Comparison of ENCODE assay signal across 27 cellular contexts in the genomic region with DNA sequence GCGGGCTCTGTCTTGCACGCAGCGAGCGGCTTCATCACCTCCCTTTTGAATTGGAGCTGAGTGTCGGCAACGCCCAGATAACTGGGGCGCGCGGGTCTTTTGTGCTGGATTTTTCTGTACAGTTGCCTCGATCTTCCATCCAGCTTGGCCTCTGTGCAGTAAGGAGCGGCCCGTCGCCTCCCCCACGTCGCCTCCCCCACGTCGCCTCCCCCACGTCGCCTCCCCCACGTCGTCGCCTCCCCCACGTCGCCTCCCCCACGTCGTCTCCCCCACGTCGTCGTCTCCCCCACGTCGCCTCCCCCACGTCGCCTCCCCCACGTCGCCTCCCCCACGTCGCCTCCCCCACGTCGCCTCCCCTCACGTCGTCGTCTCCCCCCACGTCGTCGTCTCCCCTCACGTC. TPM values are rescaled to one million over a fixed set of nuclear protein-coding genes. Genes with fewer than 3 reads are reported as not detected.
DNase-seq lines count a peak whose midpoint lies in the region; ATAC-seq, FAIRE-seq and TF ChIP-seq lines count a peak whose summit lies in the region.
"Had no signal": no experiment of that assay in that cellular context is flagged by ENCODE, and none has a peak within 500 bp of the region (broad histone marks: within the 10 kb centered on the region; RNA-seq: fewer than 3 reads in every experiment).

No MANE protein-coding gene starts in this region.

- H4K91ac ChIP-seq in neuronal stem cell (ENCODE audit: low read depth, low read length, poor library complexity): no peak overlapping the region

- H3K36me3 ChIP-seq in BLaER1: peaks cover 62% of the 10 kb centered on the region
- peaks cover 0 to 32% of the 10 kb centered on the region in 2 experiments; a peak in 2 of 3 replicates for H3K36me3 ChIP-seq in HEK293 (ENCODE audit: control insufficient read depth in 2 of 2, insufficient read depth in 1 of 2, low read length in 2 of 2)
- H3K36me3 ChIP-seq in K562 (ENCODE audit: control insufficient read depth, insufficient read depth, low read length): peaks cover 69% of the 10 kb centered on the region; the same call in 1 of the 3 replicates
- peaks cover 4 to 10% of the 10 kb centered on the region in 2 donors for H3K36me3 ChIP-seq in neuronal stem cell (replicated peaks in 1 of 2; ENCODE audit: control insufficient read depth in 2 of 2, insufficient read depth in 2 of 2, low read length in 2 of 2)

- no TSS peak for BruUV-seq in K562 (replicated peaks; lab: Mats Ljungman, UMichigan)

- ATAC-seq in K562: no peak
- ATAC-seq in HG03342 (IDR thresholded peaks at IDR 0.05; ENCODE audit: unreplicated experiment): no peak
- ATAC-seq: A549, GM23338, HCT116 had no signal

- FAIRE-seq in K562 (lab: Jason Lieb, UNC): no peak
- FAIRE-seq: A549, D721Med, GM12891, GM18507 had no signal

- H3K27me3 ChIP-seq in BLaER1 (no peaks in the 10 kb centered on the region), K562 (ENCODE audit: control insufficient read depth in 2 of 2, insufficient read depth in 2 of 2, low read length in 2 of 2) (no peaks in the 10 kb centered on the region), neuronal stem cell (ENCODE audit: control insufficient read depth in 3 of 3, insufficient read depth in 3 of 3, low read depth in 1 of 3, low read length in 3 of 3) (no peaks in the 10 kb centered on the region), dorsolateral prefrontal cortex (no peaks in the 10 kb centered on the region)
- H3K27me3 ChIP-seq: BE2C had no signal

- H2BK5ac ChIP-seq in neuronal stem cell (ENCODE audit: low read length): no peak overlapping the region

- CTCF ChIA-PET in HEK293 (lab: Yijun Ruan, JAX): no interaction called here
- CTCF ChIA-PET in K562 (lab: Yijun Ruan, JAX; ENCODE audit: low intra/inter-chr PET ratio): no interaction called here

- H2BK12ac ChIP-seq in neuronal stem cell (ENCODE audit: low read length): no peak overlapping the region

- H3K79me2 ChIP-seq in K562 (ENCODE audit: control insufficient read depth, insufficient read depth, low read length): peaks cover 78% of the 10 kb centered on the region

- H2AK5ac ChIP-seq in neuronal stem cell (ENCODE audit: low read depth, low read length): no peak overlapping the region

- 82% methylated on average over 10 of the region's 46 CpGs for WGBS in K562 (ENCODE audit: insufficient coverage, low coverage, missing lambda C conversion rate)
- WGBS in neuronal stem cell (ENCODE audit: extremely low coverage in 2 of 2, insufficient read length in 2 of 2, insufficient replicate concordance in 1 of 2), 2 donors: no CpG with 5 or more reads among the region's 46 CpGs

- no peak overlapping the region for H2BK15ac ChIP-seq in neuronal stem cell (ENCODE audit: low read length)

- peaks cover 4% of the 10 kb centered on the region for H3K9me1 ChIP-seq in K562 (ENCODE audit: control insufficient read depth, insufficient read depth, low read length)

- H3K9ac ChIP-seq in BLaER1 (peak overlapping the region; percentile 55), K562 (ENCODE audit: insufficient read depth in 1 of 2, low read depth in 2 of 2, low read length in 2 of 2) (no peak overlapping the region), neuronal stem cell (ENCODE audit: low read depth, low read length, poor library complexity) (no peak overlapping the region)

- H4K8ac ChIP-seq in neuronal stem cell (ENCODE audit: low read depth, low read length): no peak overlapping the region

- H4K20me1 ChIP-seq in BLaER1 (peaks cover 91% of the 10 kb centered on the region), K562 (replicated peaks; ENCODE audit: control insufficient read depth, insufficient read depth, low read length) (0 out of 2 replicates have a peak, but pooled peaks cover 7% of the 10 kb centered on the region)

- H3K4me1 ChIP-seq in BLaER1: peaks cover 67% of the 10 kb centered on the region
- H3K4me1 ChIP-seq in HEK293 (ENCODE audit: control insufficient read depth, insufficient read depth, low read length): no peaks in the 10 kb centered on the region
- peaks cover 0 to 69% of the 10 kb centered on the region in 2 experiments; a peak in 3 of 5 replicates for H3K4me1 ChIP-seq in K562 (replicated peaks in 1 of 2; ENCODE audit: control insufficient read depth in 2 of 2, insufficient read depth in 2 of 2, low read length in 2 of 2)
- no peaks in the 10 kb centered on the region for H3K4me1 ChIP-seq in neuronal stem cell (ENCODE audit: control insufficient read depth in 2 of 2, insufficient read depth in 1 of 2, low read depth in 1 of 2, low read length in 2 of 2)

- H3K4me2 ChIP-seq in BLaER1 (peak overlapping the region; percentile 71), K562 (ENCODE audit: insufficient read depth, low read length) (no peak overlapping the region), neuronal stem cell (ENCODE audit: insufficient read depth, low read length, poor library complexity, severe bottlenecking) (no peak overlapping the region)
- H3K4me2 ChIP-seq: A549, GM23338 had no signal

- TF ChIP-seq CTCF in HEK293 (tag by site-specific recombination; IDR thresholded peaks at IDR 0.05) (no peak), K562 (IDR thresholded peaks at IDR 0.05 in 2 of 3, conservative IDR thresholded peaks at IDR 0.05 in 1 of 3; ENCODE audit: insufficient read depth in 2 of 3, low read depth in 1 of 3, low read length in 3 of 3) (no peak), dorsolateral prefrontal cortex (IDR thresholded peaks at IDR 0.05 in 54 of 56, conservative IDR thresholded peaks at IDR 0.05 in 2 of 56; ENCODE audit: low read depth in 1 of 56, partially characterized antibody in 56 of 56) (no peak)

- peak overlapping the region; percentile 58; the same call in 1 of the 2 replicates for H3K27ac ChIP-seq in BLaER1
- no peak overlapping the region for H3K27ac ChIP-seq in HEK293 (ENCODE audit: extremely low read depth, low read depth, low read length)
- no peak overlapping the region for H3K27ac ChIP-seq in K562 (ENCODE audit: extremely low read depth, low read depth, low read length)
- H3K27ac ChIP-seq in neuronal stem cell (replicated peaks; ENCODE audit: low read length): no peak overlapping the region
- no peak overlapping the region for H3K27ac ChIP-seq in dorsolateral prefrontal cortex
- H3K27ac ChIP-seq: A549, C4-2B had no signal

- in situ Hi-C loops in K562 (cut with MboI): no loop called here

- peak overlapping the region; percentile 65 for H3K23ac ChIP-seq in neuronal stem cell (ENCODE audit: low read depth, low read length, poor library complexity)

- no peak for TF ChIP-seq EP300 in K562 (IDR thresholded peaks at IDR 0.05; ENCODE audit: low read length)

- H3K9me3 ChIP-seq in BLaER1 (no peaks in the 10 kb centered on the region), HEK293 (ENCODE audit: control insufficient read depth, insufficient read depth, low read depth, low read length) (no peaks in the 10 kb centered on the region), K562 (replicated peaks; ENCODE audit: control insufficient read depth, insufficient read depth, low read depth, low read length) (no peaks in the 10 kb centered on the region), neuronal stem cell (replicated peaks in 1 of 2; ENCODE audit: control insufficient read depth in 2 of 2, insufficient read depth in 1 of 2, low read depth in 1 of 2, low read length in 2 of 2) (peaks cover 0 to 2% of the 10 kb centered on the region in 2 donors)
- H3K9me3 ChIP-seq: A549, BE2C had no signal

- POLR2A ChIA-PET in HEK293 (lab: Yijun Ruan, JAX) (no interaction called here), K562 (lab: Yijun Ruan, JAX) (interaction anchor here (1.0 kb wide), 1 partner anchor 15 kb away, joined by 3 read pairs; no protein-coding TSS in a partner anchor)

- TF ChIP-seq RAD21 in K562 (CRISPR knock-in tag; conservative IDR thresholded peaks at IDR 0.05 in 1 of 2, IDR thresholded peaks at IDR 0.05 in 1 of 2): no peak

- peaks cover 32% of the 10 kb centered on the region for H3K79me1 ChIP-seq in neuronal stem cell (ENCODE audit: low read depth, low read length)

- intact Hi-C loops in K562 (cut with micrococcal nuclease): no loop called here
- intact Hi-C loops in dorsolateral prefrontal cortex (cut with DNase I): no loop called here

- H3K14ac ChIP-seq in neuronal stem cell (ENCODE audit: low read length): no peak overlapping the region

- no peak for TF ChIP-seq POLR2A in K562 (conservative IDR thresholded peaks at IDR 0.05)

- no peak overlapping the region for H2AFZ ChIP-seq in K562 (ENCODE audit: low read depth, low read length)
- no peak overlapping the region for H2AFZ ChIP-seq in neuronal stem cell (ENCODE audit: low read length)
- H2AFZ ChIP-seq: GM23338 had no signal

- no peak overlapping the region for H3K4ac ChIP-seq in neuronal stem cell (ENCODE audit: low read length)

- DNase-seq in K562 (ENCODE audit: extremely low read depth in 1 of 4, low spot score in 3 of 4) (peak in 2 of 4 experiments; percentile 56 to 67), neuronal stem cell (ENCODE audit: low spot score) (no peak), islet precursor cell (no peak), dorsolateral prefrontal cortex (no peak)
- DNase-seq: 8988T; ACHN; AML-193; CD4-positive, CD25-positive, alpha-beta regulatory T cell; CD8-positive, alpha-beta memory T cell; DMS 273 treated with DMSO at 0.1 percent for 48 hours; DMS53; DMS79 treated with DMSO at 0.1 percent for 48 hours; GF-D8; H9; HFFc6 had no signal

- H2BK120ac ChIP-seq in neuronal stem cell (ENCODE audit: low read depth, low read length): no peak overlapping the region

- H3K4me3 ChIP-seq in BLaER1: no peak overlapping the region
- H3K4me3 ChIP-seq in HEK293 (ENCODE audit: low read depth, low read length): no peak overlapping the region
- no peak overlapping the region for H3K4me3 ChIP-seq in K562
- no peak overlapping the region for H3K4me3 ChIP-seq in neuronal stem cell (ENCODE audit: low read length in 2 of 2)
- H3K4me3 ChIP-seq in dorsolateral prefrontal cortex: no peak overlapping the region
- H3K4me3 ChIP-seq: A549, GM23338 had no signal

- H3K18ac ChIP-seq in neuronal stem cell (ENCODE audit: low read length): no peak overlapping the region

RNA-seq across cellular contexts. Expression of a gene that starts 15.7 kb away (rescaled TPM):
- total RNA-seq in K562 (2011; cell fraction: chromatin; rRNA removed; ENCODE audit: low replicate concordance): 0.18 and 0.79 TPM in 2 replicates
- total RNA-seq in K562 (2011; cell fraction: nucleolus; rRNA removed): 0.66 and 1.3 TPM in 2 replicates
- 0.29 and 0.53 TPM in 2 replicates for total RNA-seq in K562 (2011; cell fraction: nucleoplasm; rRNA removed)
- total RNA-seq in K562 (2014; rRNA removed) (0.41 and 0.45 TPM in 2 replicates), K562 (2014; rRNA removed; fragmentation: Illumina TruSeq; extraction: Trizol) (not detected in 2 replicates), K562 (2015; rRNA removed; fragmentation: Illumina TruSeq; extraction: Trizol) (0.08 TPM in 1 of 2 replicates, not detected in the other), K562 (2021) (0.18 and 0.42 TPM in 2 replicates), dorsolateral prefrontal cortex (under 1 TPM in 29 of 120 experiments, not detected in 91; 0.17 to 0.90 (median 0.28) TPM)
- polyA plus RNA-seq in K562 (2011; rRNA removed) (0.09 and 0.17 TPM in 2 replicates), K562 (2014; fragmentation: Illumina TruSeq; extraction: Trizol) (0.07 TPM in 1 of 2 replicates, not detected in the other), K562 (2014; fragmentation: Nextera tagmentation; extraction: Ambion mirVana) (not detected), K562 (2014; rRNA removed) (0.15 and 0.24 TPM in 2 replicates)
- polyA plus RNA-seq in K562 (2011; cell fraction: cytosol; rRNA removed): 0.07 and 1.2 TPM in 2 replicates
- 0.20 and 2.2 TPM in 2 replicates for polyA plus RNA-seq in K562 (2011; cell fraction: nucleus; rRNA removed)
- polyA plus RNA-seq in K562 (2012): 0.09 and 0.14 TPM in 2 replicates
- not detected in 2 replicates for polyA minus RNA-seq in K562 (2011; rRNA and poly(A)+ RNA removed)
- polyA minus RNA-seq in K562 (2011; cell fraction: cytosol; rRNA and poly(A)+ RNA removed): not detected in 2 replicates
- polyA minus RNA-seq in K562 (2011; cell fraction: nucleus; rRNA and poly(A)+ RNA removed): 0.27 TPM in 1 of 2 replicates, not detected in the other
- 0.17 TPM for polyA plus RNA-seq in neuronal stem cell (2013, experiment 1 of 2)
- polyA plus RNA-seq in neuronal stem cell (2013, experiment 2 of 2): 0.21 TPM
- total RNA-seq: CD4-positive, CD25-positive, alpha-beta regulatory T cell; CD8-positive, alpha-beta memory T cell; H4; HFFc6 had no signal
- polyA plus RNA-seq: CD4-positive, CD25-positive, alpha-beta regulatory T cell; CD8-positive, alpha-beta memory T cell had no signal

RNA-seq across cellular contexts. Expression of a gene that starts 17.0 kb away (rescaled TPM):
- 95.0 and 335 TPM in 2 replicates for total RNA-seq in K562 (2011; cell fraction: chromatin; rRNA removed; ENCODE audit: low replicate concordance)
- total RNA-seq in K562 (2011; cell fraction: nucleolus; rRNA removed): 221 and 227 TPM in 2 replicates
- 99.2 and 108 TPM in 2 replicates for total RNA-seq in K562 (2011; cell fraction: nucleoplasm; rRNA removed)
- total RNA-seq in K562 (2014; rRNA removed) (63.2 and 81.8 TPM in 2 replicates), K562 (2014; rRNA removed; fragmentation: Illumina TruSeq; extraction: Trizol) (4.2 and 4.3 TPM in 2 replicates), K562 (2015; rRNA removed; fragmentation: Illumina TruSeq; extraction: Trizol) (26.1 and 28.1 TPM in 2 replicates), K562 (2021) (105 and 111 TPM in 2 replicates), dorsolateral prefrontal cortex (10 to 100 TPM; 18.8 to 69.8 (median 34.2) TPM)
- polyA plus RNA-seq in K562 (2011; rRNA removed) (14.2 and 20.5 TPM in 2 replicates), K562 (2014; fragmentation: Illumina TruSeq; extraction: Trizol) (4.9 and 23.2 TPM in 2 replicates), K562 (2014; fragmentation: Nextera tagmentation; extraction: Ambion mirVana) (under 1 TPM; 0.62 to 0.77 TPM), K562 (2014; rRNA removed) (50.2 and 52.3 TPM in 2 replicates)
- 20.0 and 89.6 TPM in 2 replicates for polyA plus RNA-seq in K562 (2011; cell fraction: cytosol; rRNA removed)
- polyA plus RNA-seq in K562 (2011; cell fraction: nucleus; rRNA removed): 120 and 194 TPM in 2 replicates
- polyA plus RNA-seq in K562 (2012): 43.4 and 45.5 TPM in 2 replicates
- 5.4 and 12.8 TPM in 2 replicates for polyA minus RNA-seq in K562 (2011; rRNA and poly(A)+ RNA removed)
- polyA minus RNA-seq in K562 (2011; cell fraction: cytosol; rRNA and poly(A)+ RNA removed): 69.7 and 71.5 TPM in 2 replicates
- polyA minus RNA-seq in K562 (2011; cell fraction: nucleus; rRNA and poly(A)+ RNA removed): 29.7 and 35.1 TPM in 2 replicates
- polyA plus RNA-seq in neuronal stem cell (2013, experiment 1 of 2): 19.7 TPM
- 19.6 TPM for polyA plus RNA-seq in neuronal stem cell (2013, experiment 2 of 2)

RNA-seq across cellular contexts. Expression of a gene that starts 22.3 kb away (rescaled TPM):
- total RNA-seq in K562 (2011; cell fraction: chromatin; rRNA removed; ENCODE audit: low replicate concordance): 3.1 and 8.5 TPM in 2 replicates
- 8.4 and 8.8 TPM in 2 replicates for total RNA-seq in K562 (2011; cell fraction: nucleolus; rRNA removed)
- 5.0 TPM in 2 replicates for total RNA-seq in K562 (2011; cell fraction: nucleoplasm; rRNA removed)
- total RNA-seq in K562 (2014; rRNA removed) (2.6 and 3.1 TPM in 2 replicates), K562 (2014; rRNA removed; fragmentation: Illumina TruSeq; extraction: Trizol) (0.47 and 0.48 TPM in 2 replicates), K562 (2015; rRNA removed; fragmentation: Illumina TruSeq; extraction: Trizol) (1.2 and 1.3 TPM in 2 replicates), K562 (2021) (2.0 and 3.0 TPM in 2 replicates), dorsolateral prefrontal cortex (1 to 10 TPM in 19 of 120 experiments, under 1 TPM in 97, not detected in 4; 0.20 to 1.6 (median 0.60) TPM)
- polyA plus RNA-seq in K562 (2011; rRNA removed) (1.3 and 1.7 TPM in 2 replicates), K562 (2014; fragmentation: Illumina TruSeq; extraction: Trizol) (0.24 and 1.1 TPM in 2 replicates), K562 (2014; fragmentation: Nextera tagmentation; extraction: Ambion mirVana) (not detected), K562 (2014; rRNA removed) (3.2 and 3.7 TPM in 2 replicates)
- polyA plus RNA-seq in K562 (2011; cell fraction: cytosol; rRNA removed): 2.0 and 4.5 TPM in 2 replicates
- 6.2 and 8.3 TPM in 2 replicates for polyA plus RNA-seq in K562 (2011; cell fraction: nucleus; rRNA removed)
- 1.7 and 7.2 TPM in 2 replicates for polyA plus RNA-seq in K562 (2012)
- polyA minus RNA-seq in K562 (2011; rRNA and poly(A)+ RNA removed): 0.39 and 0.51 TPM in 2 replicates
- 1.3 TPM in 1 of 2 replicates, not detected in the other for polyA minus RNA-seq in K562 (2011; cell fraction: cytosol; rRNA and poly(A)+ RNA removed)
- 6.5 and 8.1 TPM in 2 replicates for polyA minus RNA-seq in K562 (2011; cell fraction: nucleus; rRNA and poly(A)+ RNA removed)
- polyA plus RNA-seq in neuronal stem cell (2013, experiment 1 of 2): 0.04 TPM
- polyA plus RNA-seq in neuronal stem cell (2013, experiment 2 of 2): 0.04 TPM

RNA-seq across cellular contexts. Expression of a gene that starts 25.3 kb away (rescaled TPM):
- total RNA-seq in K562 (2011; cell fraction: chromatin; rRNA removed; ENCODE audit: low replicate concordance): 51.8 and 208 TPM in 2 replicates
- 193 and 220 TPM in 2 replicates for total RNA-seq in K562 (2011; cell fraction: nucleolus; rRNA removed)
- 84.0 and 92.9 TPM in 2 replicates for total RNA-seq in K562 (2011; cell fraction: nucleoplasm; rRNA removed)
- 30.7 and 36.1 TPM in 2 replicates for total RNA-seq in K562 (2014; rRNA removed)
- total RNA-seq in K562 (2014; rRNA removed; fragmentation: Illumina TruSeq; extraction: Trizol): 2.3 and 3.4 TPM in 2 replicates
- total RNA-seq in K562 (2015; rRNA removed; fragmentation: Illumina TruSeq; extraction: Trizol): 14.1 and 14.3 TPM in 2 replicates
- total RNA-seq in K562 (2021): 43.7 and 49.6 TPM in 2 replicates
- 11.2 and 19.4 TPM in 2 replicates for polyA plus RNA-seq in K562 (2011; rRNA removed)
- polyA plus RNA-seq in K562 (2011; cell fraction: cytosol; rRNA removed): 15.7 and 51.3 TPM in 2 replicates
- 84.7 and 175 TPM in 2 replicates for polyA plus RNA-seq in K562 (2011; cell fraction: nucleus; rRNA removed)
- polyA plus RNA-seq in K562 (2012): 22.2 and 33.3 TPM in 2 replicates
- 11.7 and 21.9 TPM in 2 replicates for polyA plus RNA-seq in K562 (2014; fragmentation: Illumina TruSeq; extraction: Trizol)
- 1 to 10 TPM in 1 of 2 experiments, under 1 TPM in 1; 0.20 to 2.5 TPM for polyA plus RNA-seq in K562 (2014; fragmentation: Nextera tagmentation; extraction: Ambion mirVana)
- polyA plus RNA-seq in K562 (2014; rRNA removed): 42.1 and 42.3 TPM in 2 replicates
- 9.6 and 17.9 TPM in 2 replicates for polyA minus RNA-seq in K562 (2011; rRNA and poly(A)+ RNA removed)
- 11.2 and 15.5 TPM in 2 replicates for polyA minus RNA-seq in K562 (2011; cell fraction: cytosol; rRNA and poly(A)+ RNA removed)
- polyA minus RNA-seq in K562 (2011; cell fraction: nucleus; rRNA and poly(A)+ RNA removed): 33.2 and 44.4 TPM in 2 replicates
- 23.9 TPM for polyA plus RNA-seq in neuronal stem cell (2013, experiment 1 of 2)
- 22.8 TPM for polyA plus RNA-seq in neuronal stem cell (2013, experiment 2 of 2)
- 100 to 1,000 TPM in 8 of 120 experiments, 10 to 100 TPM in 112; 51.5 to 125 (median 72.9) TPM for total RNA-seq in dorsolateral prefrontal cortex

RNA-seq across cellular contexts. Expression of a gene that starts 45.3 kb away (rescaled TPM):
- total RNA-seq in K562 (2011; cell fraction: chromatin; rRNA removed; ENCODE audit: low replicate concordance): 10.6 and 36.6 TPM in 2 replicates
- total RNA-seq in K562 (2011; cell fraction: nucleolus; rRNA removed): 24.2 and 24.8 TPM in 2 replicates
- 15.5 and 15.6 TPM in 2 replicates for total RNA-seq in K562 (2011; cell fraction: nucleoplasm; rRNA removed)
- total RNA-seq in K562 (2014; rRNA removed) (22.3 and 26.0 TPM in 2 replicates), K562 (2014; rRNA removed; fragmentation: Illumina TruSeq; extraction: Trizol) (1.9 and 2.5 TPM in 2 replicates), K562 (2015; rRNA removed; fragmentation: Illumina TruSeq; extraction: Trizol) (10.1 and 11.4 TPM in 2 replicates), K562 (2021) (23.4 and 25.3 TPM in 2 replicates), dorsolateral prefrontal cortex (100 to 1,000 TPM in 1 of 120 experiments, 10 to 100 TPM in 119; 34.4 to 107 (median 63.1) TPM)
- polyA plus RNA-seq in K562 (2011; rRNA removed) (8.7 and 10.9 TPM in 2 replicates), K562 (2014; fragmentation: Illumina TruSeq; extraction: Trizol) (5.6 and 13.3 TPM in 2 replicates), K562 (2014; fragmentation: Nextera tagmentation; extraction: Ambion mirVana) (under 1 TPM; 0.17 to 0.50 TPM), K562 (2014; rRNA removed) (20.9 and 22.3 TPM in 2 replicates)
- polyA plus RNA-seq in K562 (2011; cell fraction: cytosol; rRNA removed): 15.6 and 35.2 TPM in 2 replicates
- 22.1 and 35.1 TPM in 2 replicates for polyA plus RNA-seq in K562 (2011; cell fraction: nucleus; rRNA removed)
- polyA plus RNA-seq in K562 (2012): 15.7 and 28.1 TPM in 2 replicates
- polyA minus RNA-seq in K562 (2011; rRNA and poly(A)+ RNA removed): 2.9 and 5.0 TPM in 2 replicates
- 10.3 and 15.5 TPM in 2 replicates for polyA minus RNA-seq in K562 (2011; cell fraction: cytosol; rRNA and poly(A)+ RNA removed)
- polyA minus RNA-seq in K562 (2011; cell fraction: nucleus; rRNA and poly(A)+ RNA removed): 4.8 and 5.1 TPM in 2 replicates
- polyA plus RNA-seq in neuronal stem cell (2013, experiment 1 of 2): 20.5 TPM
- 19.4 TPM for polyA plus RNA-seq in neuronal stem cell (2013, experiment 2 of 2)
